ENCODE assay signal across 18 cellular contexts in the genomic region with DNA sequence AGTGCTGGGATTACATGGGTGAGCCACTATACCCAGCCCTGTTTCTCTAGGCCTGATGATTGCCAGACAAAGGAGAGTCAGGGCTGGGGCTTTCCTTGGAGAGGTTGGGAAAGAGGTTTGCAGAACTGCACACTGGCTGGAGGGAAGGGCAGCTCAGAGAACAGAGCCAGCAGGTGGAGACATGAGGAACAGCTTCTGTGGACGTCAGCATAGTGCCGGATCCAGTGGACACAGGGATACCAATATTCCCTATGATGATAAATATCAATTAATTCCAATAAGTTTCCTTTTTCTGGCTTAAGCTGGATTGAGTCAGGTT. TPM values are rescaled to one million over a fixed set of nuclear protein-coding genes. Genes with fewer than 3 reads are reported as not detected.
DNase-seq lines count a peak whose midpoint lies in the region; ATAC-seq, FAIRE-seq and TF ChIP-seq lines count a peak whose summit lies in the region.
"Had no signal": no experiment of that assay in that cellular context is flagged by ENCODE, and none has a peak within 500 bp of the region (broad histone marks: within the 10 kb centered on the region; RNA-seq: fewer than 3 reads in every experiment).

No MANE protein-coding gene starts in this region.

- H3K4me1 Mint-ChIP-seq in glutamatergic neuron (ENCODE audit: low read depth, unreplicated experiment), result no peaks in the 10 kb centered on the region
- H3K4me1 Mint-ChIP-seq in activated T-cell treated with anti-CD3 and anti-CD28 coated beads, Interleukin-2, amount 50 U/mL, for 24 hours (ENCODE audit: low read depth), result no peaks in the 10 kb centered on the region
- H3K4me1 Mint-ChIP-seq: GM23338 had no signal

- no peaks in the 10 kb centered on the region for H3K9me1 ChIP-seq in keratinocyte (ENCODE audit: control insufficient read depth, extremely low read depth, insufficient read depth, low read length)

- no peak overlapping the region for H3K27ac Mint-ChIP-seq in glutamatergic neuron (ENCODE audit: unreplicated experiment)
- H3K27ac Mint-ChIP-seq in activated T-cell treated with anti-CD3 and anti-CD28 coated beads, Interleukin-2, amount 50 U/mL, for 24 hours, result no peak overlapping the region
- H3K27ac Mint-ChIP-seq: GM23338 had no signal

- H3K4me1 ChIP-seq in keratinocyte (ENCODE audit: control insufficient read depth, extremely low read depth, insufficient read depth, low read length) (peaks cover 15% of the 10 kb centered on the region), upper lobe of right lung (no peaks in the 10 kb centered on the region)

- H3K36me3 Mint-ChIP-seq in glutamatergic neuron (ENCODE audit: unreplicated experiment), result no peaks in the 10 kb centered on the region
- no peaks in the 10 kb centered on the region for H3K36me3 Mint-ChIP-seq in activated T-cell treated with anti-CD3 and anti-CD28 coated beads, Interleukin-2, amount 50 U/mL, for 24 hours (ENCODE audit: low read depth)

- H3K36me3 ChIP-seq in bronchial epithelial cell (ENCODE audit: control insufficient read depth, insufficient read depth, low read length) (no peaks in the 10 kb centered on the region), keratinocyte (ENCODE audit: control insufficient read depth in 2 of 2, extremely low read depth in 1 of 2, insufficient read depth in 2 of 2, low read length in 2 of 2) (no peaks in the 10 kb centered on the region), upper lobe of right lung (no peaks in the 10 kb centered on the region)

- no peak overlapping the region for H3K4me3 Mint-ChIP-seq in glutamatergic neuron (ENCODE audit: unreplicated experiment)
- no peak overlapping the region for H3K4me3 Mint-ChIP-seq in activated T-cell treated with anti-CD3 and anti-CD28 coated beads, Interleukin-2, amount 50 U/mL, for 24 hours
- H3K4me3 Mint-ChIP-seq: GM23338 had no signal

- H3K27me3 Mint-ChIP-seq in glutamatergic neuron (ENCODE audit: unreplicated experiment), result peaks cover 2% of the 10 kb centered on the region
- peaks cover 24% of the 10 kb centered on the region for H3K27me3 Mint-ChIP-seq in activated T-cell treated with anti-CD3 and anti-CD28 coated beads, Interleukin-2, amount 50 U/mL, for 24 hours

- dilution Hi-C loops in keratinocyte (cut with MboI; ENCODE audit: extremely low pct_ligation_motif_present, low sequenced_read_pairs), result no loop called here

- H3K9ac ChIP-seq in keratinocyte (ENCODE audit: control insufficient read depth, extremely low read depth, insufficient read depth, low read length), result no peak overlapping the region

- intact Hi-C loops in upper lobe of right lung (cut with DNase I), result no loop called here

- H3K27ac ChIP-seq in keratinocyte (ENCODE audit: control insufficient read depth, insufficient read depth, low read length) (no peak overlapping the region), upper lobe of right lung (no peak overlapping the region)
- H3K27ac ChIP-seq: 22Rv1 had no signal

- peak overlapping the region; percentile 7 for H3K4me2 ChIP-seq in keratinocyte (ENCODE audit: control insufficient read depth, extremely low read depth, insufficient read depth, low read depth, low read length)
- H3K4me2 ChIP-seq: GM23338 had no signal

- DNase-seq in DMS53 (lab: John Stamatoyannopoulos, UW) (peak; percentile 5), DMS53 treated with DMSO at 0.1 percent for 48 hours (lab: John Stamatoyannopoulos, UW; ENCODE audit: unreplicated experiment) (no peak), bronchial epithelial cell (ENCODE audit: low read depth) (peak; percentile 39), keratinocyte (ENCODE audit: low read depth, low spot score) (no peak), upper lobe of right lung (no peak), glutamatergic neuron (no peak), HK-2 (ENCODE audit: unreplicated experiment) (no peak)
- DNase-seq in activated T-cell treated with anti-CD3 and anti-CD28 coated beads, Interleukin-2, amount 50 U/mL, for 24 hours, result no peak
- DNase-seq: NCI-H1105 treated with DMSO at 0.1 percent for 48 hours, NCI-H1694 treated with DMSO at 0.1 percent for 48 hours had no signal

- H3K4me3 ChIP-seq in bronchial epithelial cell (ENCODE audit: low read depth, low read length) (no peak overlapping the region), keratinocyte (ENCODE audit: control insufficient read depth in 2 of 3, extremely low read depth in 1 of 3, insufficient read depth in 2 of 3, low read depth in 1 of 3, low read length in 3 of 3) (no peak overlapping the region), upper lobe of right lung (no peak overlapping the region)
- H3K4me3 ChIP-seq: GM23338, K562 had no signal

- H3K9me3 Mint-ChIP-seq in glutamatergic neuron (ENCODE audit: unreplicated experiment), result peaks cover 2% of the 10 kb centered on the region
- H3K9me3 Mint-ChIP-seq in activated T-cell treated with anti-CD3 and anti-CD28 coated beads, Interleukin-2, amount 50 U/mL, for 24 hours, result no peaks in the 10 kb centered on the region

- H3K27me3 ChIP-seq in bronchial epithelial cell (ENCODE audit: control insufficient read depth, insufficient read depth, low read length) (no peaks in the 10 kb centered on the region), keratinocyte (ENCODE audit: control insufficient read depth, extremely low read depth, insufficient read depth, low read length) (no peaks in the 10 kb centered on the region), upper lobe of right lung (no peaks in the 10 kb centered on the region)

- no peak for TF ChIP-seq CTCF in bronchial epithelial cell (IDR thresholded peaks at IDR 0.05; ENCODE audit: insufficient read depth, low read length, severe bottlenecking)
- TF ChIP-seq CTCF in keratinocyte (optimal IDR thresholded peaks at IDR 0.05 in 1 of 3, IDR thresholded peaks at IDR 0.05 in 1 of 3, conservative IDR thresholded peaks at IDR 0.05 in 1 of 3; ENCODE audit: extremely low read depth in 1 of 3, insufficient read depth in 2 of 3, low read length in 3 of 3), result peak in 2 of 3 experiments; percentile 20 to 32
- TF ChIP-seq CTCF in upper lobe of right lung (IDR thresholded peaks at IDR 0.05), result no peak
- no peak for TF ChIP-seq CTCF in glutamatergic neuron (IDR thresholded peaks at IDR 0.05; ENCODE audit: partially characterized antibody, unreplicated experiment)

- peak; percentile 29 for ATAC-seq in upper lobe of right lung
- ATAC-seq: GM23338, HCT116, K562 had no signal

- H3K9me3 ChIP-seq in keratinocyte (ENCODE audit: control insufficient read depth, low read depth, low read length) (no peaks in the 10 kb centered on the region), upper lobe of right lung (no peaks in the 10 kb centered on the region)

- H3K79me2 ChIP-seq in keratinocyte (ENCODE audit: control insufficient read depth, insufficient read depth, low read length), result no peaks in the 10 kb centered on the region

- H2AFZ ChIP-seq in keratinocyte (ENCODE audit: control insufficient read depth, low read length), result no peak overlapping the region
- H2AFZ ChIP-seq: GM23338 had no signal

- FAIRE-seq in bronchial epithelial cell (lab: Jason Lieb, UNC), result no peak
- FAIRE-seq in keratinocyte (lab: Jason Lieb, UNC), result no peak
- FAIRE-seq: G401.6, K562 had no signal

- no peaks in the 10 kb centered on the region for H4K20me1 ChIP-seq in keratinocyte (ENCODE audit: control insufficient read depth, extremely low read depth, insufficient read depth, low read length)

RNA-seq across cellular contexts. Expression of a gene that starts 43.2 kb away (rescaled TPM):
- total RNA-seq in bronchial epithelial cell (0.79 and 5.8 TPM in 2 replicates), upper lobe of right lung (50.3 TPM), glutamatergic neuron (ENCODE audit: unreplicated experiment) (0.34 TPM)
- 0.92 to 2.8 TPM (median 1.5 TPM) in 3 replicates for polyA plus RNA-seq in keratinocyte
- polyA plus RNA-seq in keratinocyte (2011; ENCODE audit: low read depth), result 14.5 TPM
- 1.2 and 1.4 TPM in 2 replicates for polyA plus RNA-seq in keratinocyte (2011; cell fraction: cytosol; rRNA removed)
- 4.5 and 5.9 TPM in 2 replicates for polyA plus RNA-seq in keratinocyte (2011; cell fraction: nucleus; rRNA removed)
- 1.7 and 29.6 TPM in 2 replicates for polyA plus RNA-seq in keratinocyte (2012; ENCODE audit: low replicate concordance)
- 1.3 to 4.4 TPM (median 2.4 TPM) in 3 replicates for polyA minus RNA-seq in keratinocyte
- 3.3 TPM for polyA minus RNA-seq in keratinocyte (2011; cell fraction: cytosol; rRNA and poly(A)+ RNA removed)
- polyA minus RNA-seq in keratinocyte (2011; cell fraction: nucleus; rRNA and poly(A)+ RNA removed), result 2.9 and 4.6 TPM in 2 replicates
- total RNA-seq: K562, NCI-H460, RPMI7951 had no signal
- polyA plus RNA-seq: AG04450, K562 had no signal

Comparison
In these comparisons a context has a peak if more than half of its experiments do, and no peak if none do; other contexts are left out.
1. DNase-seq: peak in DMS53 (single experiment) and bronchial epithelial cell (single experiment); none in DMS53 treated with DMSO at 0.1 percent for 48 hours (single experiment), keratinocyte (single experiment), upper lobe of right lung (single experiment), glutamatergic neuron (single experiment), activated T-cell treated with anti-CD3 and anti-CD28 coated beads, Interleukin-2, amount 50 U/mL, for 24 hours (single experiment) and HK-2 (single experiment).
2. CTCF ChIP-seq: peak in keratinocyte (2 of 3); none in bronchial epithelial cell (single experiment), upper lobe of right lung (single experiment) and glutamatergic neuron (single experiment).